ENCODE assay signal across 16 cellular contexts in the genomic region with DNA sequence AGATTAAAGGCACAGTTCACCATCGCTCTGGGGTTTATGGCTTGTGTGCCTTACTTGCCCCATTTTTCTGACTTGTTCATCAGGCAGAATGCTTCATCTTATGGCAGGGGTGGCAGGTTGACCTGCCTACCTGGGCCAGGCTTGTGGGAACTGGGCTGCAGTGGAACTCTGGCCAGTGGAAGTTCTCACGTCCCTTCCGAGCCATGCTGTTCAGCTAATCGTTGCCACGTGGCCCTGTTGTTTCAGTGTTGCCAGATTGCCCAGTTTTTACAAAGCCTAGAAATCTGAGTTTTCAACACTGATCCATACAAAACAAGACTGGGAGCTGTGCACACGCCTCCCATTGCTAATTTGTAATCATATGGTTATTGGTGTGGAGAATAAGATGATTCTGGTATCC.
"Had no signal": no experiment of that assay in that cellular context is flagged by ENCODE, and none has a peak within 500 bp of the region (broad histone marks: within the 10 kb centered on the region; RNA-seq: fewer than 3 reads in every experiment).

No MANE protein-coding gene starts in this region.

- H3K4me3 ChIP-seq: neural progenitor cell, SK-N-MC, spleen had no signal

- H3K4me1 Mint-ChIP-seq: activated naive CD8-positive, alpha-beta T cell treated with anti-CD3 and anti-CD28 coated beads, Interleukin-2, amount 50 U/mL, for 24 hours; central memory CD8-positive, alpha-beta T cell had no signal

- H3K4me2 ChIP-seq: neural progenitor cell had no signal

- DNase-seq: activated CD4-positive, alpha-beta T cell treated with anti-CD3 and anti-CD28 coated beads for 48 hours; activated CD8-positive, alpha-beta T cell treated with anti-CD3 and anti-CD28 coated beads, Interleukin-2, amount 10 ng/mL, durations not matched to agents 7 days and 5 days; activated naive CD4-positive, alpha-beta T cell treated with Interleukin-2 at 50 U/mL for 16 hours; activated naive CD8-positive, alpha-beta T cell treated with anti-CD3 and anti-CD28 coated beads, Interleukin-2, amount 50 U/mL, for 24 hours; foreskin keratinocyte; heart left ventricle; left ventricle myocardium superior; spleen; stimulated activated CD4-positive, alpha-beta T cell treated with anti-CD3 and anti-CD28 coated beads, Interleukin-1b, Interleukin-23, amount 100 ng/mL, for 48 hours; stimulated activated naive CD8-positive, alpha-beta T cell treated with anti-CD3 and anti-CD28 coated beads, Interleukin-15, Interleukin-2, amounts not matched to agents 100 U/mL and 50 U/mL, for 24 hours; T-cell; WERI-Rb-1 had no signal

- H2AFZ ChIP-seq: neural progenitor cell, parathyroid adenoma had no signal

- ATAC-seq: activated CD8-positive, alpha-beta T cell treated with anti-CD3 and anti-CD28 coated beads, Interleukin-2, amount 10 ng/mL, durations not matched to agents 7 days and 5 days; activated naive CD8-positive, alpha-beta T cell treated with anti-CD3 and anti-CD28 coated beads, Interleukin-2, amount 50 U/mL, for 24 hours; foreskin keratinocyte; stimulated activated naive CD8-positive, alpha-beta T cell treated with anti-CD3 and anti-CD28 coated beads, Interleukin-15, Interleukin-2, amounts not matched to agents 100 U/mL and 50 U/mL, for 24 hours; T-cell had no signal

- H3K79me2 ChIP-seq: parathyroid adenoma had no signal

- H3K36me3 ChIP-seq: spleen had no signal

- H3K4me1 ChIP-seq: neural progenitor cell had no signal

- H3K27ac ChIP-seq: foreskin keratinocyte, neural progenitor cell, SK-N-MC, spleen, WERI-Rb-1 had no signal

- H3K9ac ChIP-seq: neural progenitor cell, parathyroid adenoma had no signal

- H3K27me3 ChIP-seq: foreskin keratinocyte, heart left ventricle, neural progenitor cell, spleen had no signal

- H3K27me3 Mint-ChIP-seq: activated naive CD8-positive, alpha-beta T cell treated with anti-CD3 and anti-CD28 coated beads, Interleukin-2, amount 50 U/mL, for 24 hours; central memory CD8-positive, alpha-beta T cell; T-cell had no signal

- H3K4me3 Mint-ChIP-seq: activated CD8-positive, alpha-beta T cell treated with anti-CD3 and anti-CD28 coated beads, Interleukin-2, amount 10 ng/mL, durations not matched to agents 7 days and 5 days; activated naive CD8-positive, alpha-beta T cell treated with anti-CD3 and anti-CD28 coated beads, Interleukin-2, amount 50 U/mL, for 24 hours; central memory CD8-positive, alpha-beta T cell; neural progenitor cell; T-cell had no signal

- H3K27ac Mint-ChIP-seq: activated CD8-positive, alpha-beta T cell treated with anti-CD3 and anti-CD28 coated beads, Interleukin-2, amount 10 ng/mL, durations not matched to agents 7 days and 5 days; activated naive CD8-positive, alpha-beta T cell treated with anti-CD3 and anti-CD28 coated beads, Interleukin-2, amount 50 U/mL, for 24 hours; neural progenitor cell; T-cell had no signal
